In the genomic region with DNA sequence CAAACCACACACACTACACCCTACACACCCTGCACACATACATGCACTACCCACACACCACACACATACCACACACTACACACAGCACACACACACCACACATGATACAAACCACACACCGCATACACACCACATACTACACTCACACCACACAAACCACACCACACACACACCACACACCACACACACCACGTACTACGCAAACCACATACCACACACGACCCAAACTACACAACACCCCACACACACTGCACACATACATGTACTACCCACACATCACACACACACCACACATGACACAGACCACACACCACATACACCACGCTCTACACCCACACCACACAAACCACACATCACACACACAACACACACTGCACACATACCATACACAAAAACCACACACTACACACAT, we compare ENCODE assay signal across 1 cellular context.
TF ChIP-seq lines count a peak whose summit lies in the region.

No MANE protein-coding gene starts in this region.

TF ChIP-seq in H1, 55 proteins besides CTCF, POLR2A, EP300 and RAD21:
- TF ChIP-seq BRCA1 (IDR thresholded peaks at IDR 0.05; ENCODE audit: low read depth, low read length) (no peak), CBX5 (IDR thresholded peaks at IDR 0.05; ENCODE audit: low read depth, low read length) (no peak), HDAC2 (IDR thresholded peaks at IDR 0.05; ENCODE audit: borderline replicate concordance in 1 of 2, low read depth in 2 of 2, low read length in 2 of 2) (no peak), SUZ12 (IDR thresholded peaks at IDR 0.05; ENCODE audit: low read length) (no peak), NANOG (IDR thresholded peaks at IDR 0.05; ENCODE audit: insufficient read depth, low read depth, low read length, poor library complexity, severe bottlenecking) (no peak), GABPA (IDR thresholded peaks at IDR 0.05; ENCODE audit: borderline replicate concordance, insufficient read depth, low read length) (no peak), RXRA (IDR thresholded peaks at IDR 0.05; ENCODE audit: insufficient read depth, low read depth, low read length) (no peak), SP2 (IDR thresholded peaks at IDR 0.05; ENCODE audit: low read length) (no peak), TAF1 (IDR thresholded peaks at IDR 0.05; ENCODE audit: low read depth, low read length) (no peak), CHD1 (IDR thresholded peaks at IDR 0.05; ENCODE audit: low read depth, low read length) (no peak), CEBPB (IDR thresholded peaks at IDR 0.05; ENCODE audit: low read depth, low read length) (no peak), CBX8 (IDR thresholded peaks at IDR 0.05; ENCODE audit: borderline replicate concordance, low read depth, low read length) (no peak), SP4 (IDR thresholded peaks at IDR 0.05; ENCODE audit: low read length) (no peak), NRF1 (IDR thresholded peaks at IDR 0.05; ENCODE audit: low read depth, low read length) (no peak)
TF ChIP-seq in H1: peak in this region for 0.
